In the genomic region with DNA sequence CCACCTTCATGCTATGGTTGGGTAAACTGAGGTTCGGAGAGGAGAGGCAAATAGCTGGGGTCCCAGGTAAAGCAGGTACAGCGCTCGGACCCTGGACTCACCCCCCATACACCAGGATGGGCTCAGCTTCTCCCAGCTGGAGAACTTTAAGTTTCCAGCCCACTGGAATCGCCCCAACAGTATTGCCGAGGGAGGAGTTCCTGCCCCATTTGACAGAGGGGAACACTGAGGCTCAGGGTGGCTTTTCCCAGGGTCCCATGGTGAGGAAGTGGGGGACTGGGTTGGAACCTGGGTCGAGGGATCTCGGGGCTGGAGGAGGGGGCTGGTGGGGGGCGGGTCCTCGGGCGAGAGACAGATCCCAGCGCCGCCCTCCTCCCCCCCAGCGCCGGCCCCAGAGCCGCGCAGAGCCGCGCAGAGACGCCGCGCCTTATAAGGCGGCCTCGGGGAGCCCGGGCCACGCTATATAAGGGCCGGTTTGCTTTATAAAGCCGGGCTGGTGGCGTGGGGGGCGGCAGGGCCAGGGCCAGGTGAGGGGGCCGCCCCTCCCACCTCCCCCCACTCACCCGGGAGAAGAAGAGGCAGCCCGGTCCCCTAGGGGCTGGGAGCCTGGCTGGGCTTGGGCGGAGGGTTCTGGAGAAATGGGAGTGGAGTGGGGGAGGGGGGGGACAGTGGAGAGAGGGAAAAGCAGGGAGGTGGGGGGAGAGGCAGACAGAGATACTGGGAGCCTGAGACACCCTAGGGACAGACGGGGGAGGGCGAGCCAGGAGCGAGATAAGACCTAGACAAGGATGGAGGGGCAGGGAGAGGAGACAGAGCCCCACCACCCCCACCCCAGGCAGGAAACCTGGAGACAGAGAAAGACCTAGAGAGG, we compare ENCODE assay signal across 1 cellular context.
TF ChIP-seq lines count a peak whose summit lies in the region.

No MANE protein-coding gene starts in this region.

TF ChIP-seq in A549, 52 proteins besides CTCF, POLR2A, EP300 and RAD21:
- TF ChIP-seq BHLHE40 (IDR thresholded peaks at IDR 0.05; ENCODE audit: low read depth, low read length) (no peak), HES2 (IDR thresholded peaks at IDR 0.05) (no peak), ATOH8 (CRISPR knock-in tag; IDR thresholded peaks at IDR 0.05; ENCODE audit: low read depth) (no peak), SMC3 (IDR thresholded peaks at IDR 0.05) (no peak), HOXB13 (CRISPR knock-in tag; IDR thresholded peaks at IDR 0.05; ENCODE audit: low read depth) (no peak), HEYL (CRISPR knock-in tag; IDR thresholded peaks at IDR 0.05) (no peak), FOSB (CRISPR knock-in tag; IDR thresholded peaks at IDR 0.05) (no peak), JUNB (IDR thresholded peaks at IDR 0.05) (no peak), RCOR1 (IDR thresholded peaks at IDR 0.05; ENCODE audit: low read depth, low read length) (no peak), MYC (IDR thresholded peaks at IDR 0.05; ENCODE audit: borderline replicate concordance, low read length) (no peak), NFE2L2 (conservative IDR thresholded peaks at IDR 0.05; ENCODE audit: low read length) (no peak), ESRRA (IDR thresholded peaks at IDR 0.05; ENCODE audit: borderline replicate concordance, low read length) (no peak), HOXB5 (CRISPR knock-in tag; IDR thresholded peaks at IDR 0.05) (no peak)
- TF ChIP-seq, protein P1, sequence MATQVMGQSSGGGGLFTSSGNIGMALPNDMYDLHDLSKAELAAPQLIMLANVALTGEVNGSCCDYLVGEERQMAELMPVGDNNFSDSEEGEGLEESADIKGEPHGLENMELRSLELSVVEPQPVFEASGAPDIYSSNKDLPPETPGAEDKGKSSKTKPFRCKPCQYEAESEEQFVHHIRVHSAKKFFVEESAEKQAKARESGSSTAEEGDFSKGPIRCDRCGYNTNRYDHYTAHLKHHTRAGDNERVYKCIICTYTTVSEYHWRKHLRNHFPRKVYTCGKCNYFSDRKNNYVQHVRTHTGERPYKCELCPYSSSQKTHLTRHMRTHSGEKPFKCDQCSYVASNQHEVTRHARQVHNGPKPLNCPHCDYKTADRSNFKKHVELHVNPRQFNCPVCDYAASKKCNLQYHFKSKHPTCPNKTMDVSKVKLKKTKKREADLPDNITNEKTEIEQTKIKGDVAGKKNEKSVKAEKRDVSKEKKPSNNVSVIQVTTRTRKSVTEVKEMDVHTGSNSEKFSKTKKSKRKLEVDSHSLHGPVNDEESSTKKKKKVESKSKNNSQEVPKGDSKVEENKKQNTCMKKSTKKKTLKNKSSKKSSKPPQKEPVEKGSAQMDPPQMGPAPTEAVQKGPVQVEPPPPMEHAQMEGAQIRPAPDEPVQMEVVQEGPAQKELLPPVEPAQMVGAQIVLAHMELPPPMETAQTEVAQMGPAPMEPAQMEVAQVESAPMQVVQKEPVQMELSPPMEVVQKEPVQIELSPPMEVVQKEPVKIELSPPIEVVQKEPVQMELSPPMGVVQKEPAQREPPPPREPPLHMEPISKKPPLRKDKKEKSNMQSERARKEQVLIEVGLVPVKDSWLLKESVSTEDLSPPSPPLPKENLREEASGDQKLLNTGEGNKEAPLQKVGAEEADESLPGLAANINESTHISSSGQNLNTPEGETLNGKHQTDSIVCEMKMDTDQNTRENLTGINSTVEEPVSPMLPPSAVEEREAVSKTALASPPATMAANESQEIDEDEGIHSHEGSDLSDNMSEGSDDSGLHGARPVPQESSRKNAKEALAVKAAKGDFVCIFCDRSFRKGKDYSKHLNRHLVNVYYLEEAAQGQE (IDR thresholded peaks at IDR 0.05), result no peak
- TF ChIP-seq, protein P2, sequence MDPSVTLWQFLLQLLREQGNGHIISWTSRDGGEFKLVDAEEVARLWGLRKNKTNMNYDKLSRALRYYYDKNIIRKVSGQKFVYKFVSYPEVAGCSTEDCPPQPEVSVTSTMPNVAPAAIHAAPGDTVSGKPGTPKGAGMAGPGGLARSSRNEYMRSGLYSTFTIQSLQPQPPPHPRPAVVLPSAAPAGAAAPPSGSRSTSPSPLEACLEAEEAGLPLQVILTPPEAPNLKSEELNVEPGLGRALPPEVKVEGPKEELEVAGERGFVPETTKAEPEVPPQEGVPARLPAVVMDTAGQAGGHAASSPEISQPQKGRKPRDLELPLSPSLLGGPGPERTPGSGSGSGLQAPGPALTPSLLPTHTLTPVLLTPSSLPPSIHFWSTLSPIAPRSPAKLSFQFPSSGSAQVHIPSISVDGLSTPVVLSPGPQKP (IDR thresholded peaks at IDR 0.05; ENCODE audit: low read depth, low read length), result no peak
